8 cellular contexts compared by ENCODE assay signal in genomic region chr5:142012186-142012785, GRCh38. TPM values are rescaled to one million over a fixed set of nuclear protein-coding genes. Genes with fewer than 3 reads are reported as not detected.
DNase-seq lines count a peak whose midpoint lies in the region; ATAC-seq, FAIRE-seq and TF ChIP-seq lines count a peak whose summit lies in the region.

No MANE protein-coding gene starts in this region.

- peaks cover 12% of the 10 kb centered on the region for H3K36me3 ChIP-seq in SK-N-MC (ENCODE audit: insufficient read depth, low read length)

- H3K9ac ChIP-seq in SK-N-MC (ENCODE audit: insufficient read length), result peak overlapping the region; percentile 85

- in situ Hi-C loops in GM13977 (cut with MboI; ENCODE audit: low pct_unique_long_range_greater_than_20kb, low sequenced_read_pairs, unreplicated experiment), result no loop called here

- H3K27ac ChIP-seq in A549, result peak overlapping the region; percentile 94 to 95
- no peak overlapping the region for H3K27ac ChIP-seq in SK-N-MC

- WGBS in A549 (ENCODE audit: missing lambda C conversion rate), result 7% methylated on average over 18 of the region's 18 CpGs

- H3K9me3 ChIP-seq in A549 (no peaks in the 10 kb centered on the region), SK-N-MC (ENCODE audit: low read depth, low read length) (no peaks in the 10 kb centered on the region)

- TF ChIP-seq RAD21 in A549 (conservative IDR thresholded peaks at IDR 0.05 in 1 of 2, IDR thresholded peaks at IDR 0.05 in 1 of 2), result peak; percentile 34 to 42; a peak in 4 of 5 replicates

- DNase-seq in A549 (ENCODE audit: low read depth in 1 of 2, low spot score in 1 of 2) (peak; percentile 46 to 71), GM13977 (ENCODE audit: low spot score) (no peak), SK-N-MC (ENCODE audit: low read depth, low spot score) (no peak), amygdala (lab: John Stamatoyannopoulos, UW) (peak in 31 of 56 donors; percentile 22 to 66 (median 37)), hypothalamus (lab: John Stamatoyannopoulos, UW) (peak in 28 of 51 donors; percentile 9 to 69 (median 34)), retina (peak; percentile 42), KG1 (lab: John Stamatoyannopoulos, UW) (no peak)

- CTCF ChIA-PET in A549 (lab: Yijun Ruan, JAX), result interaction anchor here (0.7 to 13.0 kb wide), 18 partner anchors 9 to 537 kb away, joined by 3 to 97 read pairs (median 4); partner anchors contain the start of genes NDFIP1 and RNF14

- TF ChIP-seq EP300 in A549 (IDR thresholded peaks at IDR 0.05), result no peak

- TF ChIP-seq POLR2A in A549 (IDR thresholded peaks at IDR 0.05; ENCODE audit: low read length), result no peak

- no peak for FAIRE-seq in A549 (lab: Jason Lieb, UNC)

- H3K4me3 ChIP-seq in A549 (peak overlapping the region; percentile 89), SK-N-MC (peak overlapping the region; percentile 86)

- H3K4me2 ChIP-seq in A549, result peak overlapping the region; percentile 85

- peak; percentile 56 for TF ChIP-seq CTCF in A549 (IDR thresholded peaks at IDR 0.05)
- peak; percentile 34 for TF ChIP-seq CTCF in GM13977 (IDR thresholded peaks at IDR 0.05; ENCODE audit: extremely low read depth, insufficient read depth, missing control alignments)

- H3K4me1 ChIP-seq in A549, result peaks cover 39% of the 10 kb centered on the region

- ATAC-seq in A549 (peak; percentile 48 to 70; a peak in 5 of 6 replicates), HG03175 (IDR thresholded peaks at IDR 0.05; ENCODE audit: unreplicated experiment) (no peak)

- POLR2A ChIA-PET in A549 (lab: Yijun Ruan, JAX), result interaction anchor here (0.5 to 4.9 kb wide), 10 partner anchors 13 to 692 kb away, joined by 3 to 19 read pairs (median 3); partner anchors contain the start of genes RELL2, RNF14, SPRY4 and TAF7

TF ChIP-seq in A549, 52 proteins besides CTCF, POLR2A, EP300 and RAD21:
- TF ChIP-seq SMC3 (IDR thresholded peaks at IDR 0.05), result peak; percentile 56
- TF ChIP-seq CBX8 (IDR thresholded peaks at IDR 0.05), result no peak

RNA-seq across cellular contexts. Expression of gene GNPDA1, which starts 0.5 kb away (rescaled TPM):
- 17.1 and 31.0 TPM in 2 replicates for polyA plus RNA-seq in A549 (2011; rRNA removed)
- polyA plus RNA-seq in A549 (2012; cell fraction: cytosol; rRNA removed), result 19.4 and 19.9 TPM in 2 replicates
- polyA plus RNA-seq in A549 (2012; cell fraction: nucleus; rRNA removed), result 12.7 and 13.2 TPM in 2 replicates
- 43.5 to 53.2 TPM (median 44.5 TPM) in 3 replicates for polyA plus RNA-seq in A549 (2017; fragmentation: RNase III; extraction: RNeasy Plus Mini Kit Qiagen cat#74134 plus additional on column Dnase treatment)
- 17.0 and 22.1 TPM in 2 replicates for polyA minus RNA-seq in A549 (2011; rRNA and poly(A)+ RNA removed)

RNA-seq across cellular contexts. Expression of gene RNF14, which starts 43.4 kb away (rescaled TPM):
- polyA plus RNA-seq in A549 (2011; rRNA removed), result 47.4 and 57.5 TPM in 2 replicates
- 18.3 and 21.6 TPM in 2 replicates for polyA plus RNA-seq in A549 (2012; cell fraction: cytosol; rRNA removed)
- polyA plus RNA-seq in A549 (2012; cell fraction: nucleus; rRNA removed), result 9.3 and 13.4 TPM in 2 replicates
- polyA plus RNA-seq in A549 (2017; fragmentation: RNase III; extraction: RNeasy Plus Mini Kit Qiagen cat#74134 plus additional on column Dnase treatment), result 39.7 to 43.2 TPM (median 41.2 TPM) in 3 replicates
- polyA minus RNA-seq in A549 (2011; rRNA and poly(A)+ RNA removed), result 35.6 and 40.5 TPM in 2 replicates

RNA-seq across cellular contexts. Expression of gene PCDH12, which starts 54.3 kb away (rescaled TPM):
- not detected in 2 replicates for polyA plus RNA-seq in A549 (2011; rRNA removed)
- polyA plus RNA-seq in A549 (2012; cell fraction: cytosol; rRNA removed), result not detected in 2 replicates
- polyA plus RNA-seq in A549 (2012; cell fraction: nucleus; rRNA removed), result not detected in 2 replicates
- not detected in 3 replicates for polyA plus RNA-seq in A549 (2017; fragmentation: RNase III; extraction: RNeasy Plus Mini Kit Qiagen cat#74134 plus additional on column Dnase treatment)
- polyA minus RNA-seq in A549 (2011; rRNA and poly(A)+ RNA removed), result not detected in 2 replicates

Comparison
In these comparisons a context has a peak if more than half of its experiments do, and no peak if none do; other contexts are left out.
1. DNase-seq: peak in A549 (2 of 2), amygdala (31 of 56), hypothalamus (28 of 51) and retina (single experiment); none in GM13977 (single experiment), SK-N-MC (single experiment) and KG1 (single experiment).